Comparison of ENCODE assay signal across 9 cellular contexts in genomic region chr22:20979940-20980453, GRCh38. TPM values are rescaled to one million over a fixed set of nuclear protein-coding genes. Genes with fewer than 3 reads are reported as not detected.
DNase-seq lines count a peak whose midpoint lies in the region; ATAC-seq and TF ChIP-seq lines count a peak whose summit lies in the region.
"Had no signal": no experiment of that assay in that cellular context is flagged by ENCODE, and none has a peak within 500 bp of the region (broad histone marks: within the 10 kb centered on the region; RNA-seq: fewer than 3 reads in every experiment).

No MANE protein-coding gene starts in this region.

- no peak overlapping the region for H3K9ac ChIP-seq in IMR-90 (ENCODE audit: low read depth, low read length)
- no peak overlapping the region for H3K9ac ChIP-seq in MM.1S (ENCODE audit: low read length)

- H3K9me3 ChIP-seq in IMR-90 (ENCODE audit: control insufficient read depth, insufficient read depth, low read length): peaks cover 10% of the 10 kb centered on the region
- H3K9me3 ChIP-seq in esophagus (ENCODE audit: control insufficient read depth in 2 of 2, insufficient read depth in 1 of 2, low read depth in 1 of 2, low read length in 1 of 2): no peaks in the 10 kb centered on the region
- no peaks in the 10 kb centered on the region for H3K9me3 ChIP-seq in MM.1S (replicated peaks; ENCODE audit: insufficient read depth, low read length)

- no peak for TF ChIP-seq RAD21 in IMR-90 (IDR thresholded peaks at IDR 0.05; ENCODE audit: low read length)

- CTCF ChIA-PET in IMR-90 (lab: Yijun Ruan, JAX): no interaction called here

- peak overlapping the region; percentile 22; the same call in 1 of the 2 replicates for H3K4ac ChIP-seq in IMR-90 (ENCODE audit: low read depth, low read length)

- H4K5ac ChIP-seq in IMR-90 (ENCODE audit: low read depth, low read length): no peak overlapping the region

- no peaks in the 10 kb centered on the region for H3K36me3 Mint-ChIP-seq in natural killer cell

- H3K18ac ChIP-seq in IMR-90 (ENCODE audit: low read depth, low read length): no peak overlapping the region

- H3K27ac ChIP-seq in ACC112 (ENCODE audit: low read depth, low read length) (no peak overlapping the region), IMR-90 (ENCODE audit: insufficient read depth, low read length) (no peak overlapping the region), esophagus (ENCODE audit: low read depth in 2 of 2, low read length in 1 of 2) (peak overlapping the region in 1 of 2 donors; percentile 26), MM.1S (ENCODE audit: low read length) (no peak overlapping the region)

- no peak overlapping the region for H4K91ac ChIP-seq in IMR-90 (ENCODE audit: insufficient read depth, low read depth, low read length)

- H3K4me2 ChIP-seq in IMR-90 (ENCODE audit: low read depth, low read length) (peak overlapping the region; percentile 27; the same call in 1 of the 2 replicates), MM.1S (ENCODE audit: low read depth, low read length) (no peak overlapping the region)

- H2BK5ac ChIP-seq in IMR-90 (ENCODE audit: low read depth, low read length, poor library complexity, severe bottlenecking): no peak overlapping the region

- DNase-seq in IMR-90 (no peak), natural killer cell (no peak), midbrain (lab: John Stamatoyannopoulos, UW) (no peak), MM.1S (no peak), NCI-H69 (lab: John Stamatoyannopoulos, UW) (no peak)
- no peak for DNase-seq in activated CD4-positive, CD25-positive, alpha-beta regulatory T cell (lab: John Stamatoyannopoulos, UW)
- DNase-seq: hippocampal formation had no signal

- no peak overlapping the region for H2AK5ac ChIP-seq in IMR-90 (ENCODE audit: low read depth, low read length)

- no peak overlapping the region for H2BK15ac ChIP-seq in IMR-90 (ENCODE audit: low read depth, low read length)

- H3K9me1 ChIP-seq in IMR-90 (ENCODE audit: insufficient read depth, low read length): peaks cover 28% of the 10 kb centered on the region

- H3K4me1 ChIP-seq in ACC112 (ENCODE audit: control insufficient read depth, insufficient read depth, low read length, unreplicated experiment): peaks cover 9% of the 10 kb centered on the region
- H3K4me1 ChIP-seq in IMR-90 (ENCODE audit: control insufficient read depth, insufficient read depth, low read length): peaks cover 11% of the 10 kb centered on the region
- H3K4me1 ChIP-seq in esophagus (ENCODE audit: control insufficient read depth in 2 of 2, insufficient read depth in 2 of 2, low read length in 1 of 2): peaks cover 10 to 25% of the 10 kb centered on the region in 2 donors
- peaks cover 13% of the 10 kb centered on the region; the same call in 1 of the 2 replicates for H3K4me1 ChIP-seq in MM.1S (ENCODE audit: low read length)

- no peaks in the 10 kb centered on the region for H4K20me1 ChIP-seq in IMR-90 (ENCODE audit: insufficient read depth, low read length)
- no peaks in the 10 kb centered on the region for H4K20me1 ChIP-seq in MM.1S (ENCODE audit: insufficient read depth, low read length)

- peaks cover 25 to 36% of the 10 kb centered on the region in 2 experiments for H3K79me1 ChIP-seq in IMR-90 (ENCODE audit: low read depth in 1 of 2, low read length in 2 of 2)

- no peaks in the 10 kb centered on the region for H3K27me3 Mint-ChIP-seq in natural killer cell (ENCODE audit: low read depth in 2 of 2)

- H3K36me3 ChIP-seq in ACC112 (ENCODE audit: insufficient read depth, low read length) (no peaks in the 10 kb centered on the region), IMR-90 (ENCODE audit: control insufficient read depth, insufficient read depth, low read length) (peaks cover 6% of the 10 kb centered on the region; the same call in 1 of the 2 replicates), esophagus (ENCODE audit: control insufficient read depth in 2 of 2, insufficient read depth in 2 of 2, low read length in 1 of 2) (peaks cover 2 to 7% of the 10 kb centered on the region in 2 donors), MM.1S (replicated peaks; ENCODE audit: insufficient read depth, low read length) (no peaks in the 10 kb centered on the region)

- H2BK120ac ChIP-seq in IMR-90 (ENCODE audit: low read depth, low read length): no peak overlapping the region

- intact Hi-C loops in IMR-90 (cut with micrococcal nuclease): no loop called here
- intact Hi-C loops in natural killer cell (cut with micrococcal nuclease): loop anchor here (2.0 kb wide), 1 partner anchor 53 kb away; no protein-coding TSS in a partner anchor

- H3K27me3 ChIP-seq in ACC112 (ENCODE audit: insufficient read depth, low read length) (no peaks in the 10 kb centered on the region), IMR-90 (ENCODE audit: control insufficient read depth, insufficient read depth, low read length) (no peaks in the 10 kb centered on the region), esophagus (ENCODE audit: control insufficient read depth in 1 of 2, insufficient read depth in 2 of 2, low read length in 2 of 2) (no peaks in the 10 kb centered on the region), MM.1S (replicated peaks; ENCODE audit: insufficient read depth, low read length) (peaks cover 21% of the 10 kb centered on the region; the same call in 1 of the 2 replicates)

- TF ChIP-seq POLR2A in IMR-90 (IDR thresholded peaks at IDR 0.05; ENCODE audit: low read depth, low read length): no peak

- H2AFZ ChIP-seq in ACC112 (ENCODE audit: low read length, unreplicated experiment): no peak overlapping the region
- peak overlapping the region; percentile 91 for H2AFZ ChIP-seq in IMR-90 (replicated peaks; ENCODE audit: low read length, poor library complexity)
- no peak overlapping the region for H2AFZ ChIP-seq in MM.1S (ENCODE audit: low read length)

- H4K8ac ChIP-seq in IMR-90 (ENCODE audit: low read depth in 2 of 2, low read length in 2 of 2): peak overlapping the region; percentile 23 to 28; a peak in 1 of 4 replicates

- peak overlapping the region; percentile 30 for H3K4me3 Mint-ChIP-seq in natural killer cell

- 38% methylated on average over 9 of the region's 13 CpGs; no CpG with 5 or more reads in 1 of the 2 experiments for WGBS in IMR-90 (ENCODE audit: extremely low coverage in 2 of 2, insufficient read length in 1 of 2), 2 experiments
- WGBS in esophagus, 2 donors: 35 to 40% methylated on average over 13 of the region's 13 CpGs

- no peak overlapping the region for H2BK20ac ChIP-seq in IMR-90 (ENCODE audit: low read depth, low read length)

- H3K4me3 ChIP-seq in ACC112 (ENCODE audit: low read depth, low read length) (peak overlapping the region; percentile 67), IMR-90 (ENCODE audit: insufficient read depth, low read depth, low read length) (no peak overlapping the region), esophagus (ENCODE audit: low read depth in 1 of 2, low read length in 2 of 2) (peak overlapping the region; percentile 3 to 16), MM.1S (ENCODE audit: low read length) (no peak overlapping the region)

- H3K9me3 Mint-ChIP-seq in natural killer cell: peaks cover 2 to 3% of the 10 kb centered on the region in 2 donors

- no peak for TF ChIP-seq CTCF in IMR-90 (conservative IDR thresholded peaks at IDR 0.05; ENCODE audit: low read depth, low read length)
- no peak for TF ChIP-seq CTCF in natural killer cell (IDR thresholded peaks at IDR 0.05)
- TF ChIP-seq CTCF in MM.1S (IDR thresholded peaks at IDR 0.05; ENCODE audit: low read length): no peak

- H3K56ac ChIP-seq in IMR-90 (ENCODE audit: extremely low read depth, insufficient read depth, low read length): no peak overlapping the region

- H3K4me1 Mint-ChIP-seq in natural killer cell: peaks cover 27 to 46% of the 10 kb centered on the region in 2 donors

- no TSS peak for BruUV-seq in IMR-90 (replicated peaks; lab: Mats Ljungman, UMichigan)

- 0 out of 2 replicates have a peak overlapping the region, but pooled peaks have one; percentile 1 for H3K23ac ChIP-seq in IMR-90 (ENCODE audit: low read depth, low read length)

- peaks cover 14% of the 10 kb centered on the region for H3K79me2 ChIP-seq in ACC112 (ENCODE audit: control insufficient read depth, insufficient read depth, low read length, unreplicated experiment)
- H3K79me2 ChIP-seq in MM.1S (ENCODE audit: low read length): peaks cover 17% of the 10 kb centered on the region

- dilution Hi-C loops in IMR-90 (cut with HindIII; ENCODE audit: low sequenced_read_pairs, unreplicated experiment): no loop called here

- in situ Hi-C loops in IMR-90 (cut with MboI; ENCODE audit: low sequenced_read_pairs): no loop called here

- ATAC-seq in IMR-90 (ENCODE audit: low read depth) (no peak), natural killer cell (no peak)

- H3K27ac Mint-ChIP-seq in natural killer cell: peak overlapping the region; percentile 77 to 92

- no peak overlapping the region for H3K14ac ChIP-seq in IMR-90 (replicated peaks; ENCODE audit: low read depth, low read length)

- no peaks in the 10 kb centered on the region for H3F3A ChIP-seq in MM.1S (ENCODE audit: insufficient read depth, low read length)

- no peaks in the 10 kb centered on the region for H3K9me2 ChIP-seq in MM.1S (replicated peaks; ENCODE audit: insufficient read depth, low read length)

- POLR2A ChIA-PET in IMR-90 (lab: Charles Lee; ENCODE audit: unreplicated experiment): no interaction called here

- peak overlapping the region; percentile 5 for H2AK9ac ChIP-seq in IMR-90 (replicated peaks; ENCODE audit: low read depth, low read length, poor library complexity)

RNA-seq across cellular contexts. Expression of gene LZTR1, which starts 2.1 kb away (rescaled TPM):
- total RNA-seq in IMR-90 (2012; rRNA removed) (19.2 and 22.8 TPM in 2 replicates), natural killer cell (10 to 100 TPM; 71.9 to 85.0 (median 82.0) TPM)
- polyA plus RNA-seq in IMR-90 (2012; rRNA removed) (41.3 and 43.8 TPM in 2 replicates), esophagus (10 to 100 TPM; 21.1 to 39.0 TPM)
- 11.2 and 23.0 TPM in 2 replicates for polyA plus RNA-seq in IMR-90 (2012; cell fraction: cytosol; rRNA removed)
- polyA plus RNA-seq in IMR-90 (2012; cell fraction: nucleus; rRNA removed; ENCODE audit: low replicate concordance): 241 and 472 TPM in 2 replicates

RNA-seq across cellular contexts. Expression of gene AIFM3, which starts 12.9 kb away (rescaled TPM):
- under 0.01 and 0.18 TPM in 2 replicates for total RNA-seq in IMR-90 (2012; rRNA removed)
- polyA plus RNA-seq in IMR-90 (2012; rRNA removed): 0.09 TPM in 2 replicates
- polyA plus RNA-seq in IMR-90 (2012; cell fraction: cytosol; rRNA removed): 0.20 TPM in 1 of 2 replicates, not detected in the other
- 0.83 and 1.3 TPM in 2 replicates for polyA plus RNA-seq in IMR-90 (2012; cell fraction: nucleus; rRNA removed; ENCODE audit: low replicate concordance)
- 1 to 10 TPM; 1.1 to 1.7 TPM for polyA plus RNA-seq in esophagus
- total RNA-seq in natural killer cell: 1 to 10 TPM; 1.5 to 2.3 (median 2.2) TPM

RNA-seq across cellular contexts. Expression of gene THAP7, which starts 21.9 kb away (rescaled TPM):
- 13.3 and 14.2 TPM in 2 replicates for total RNA-seq in IMR-90 (2012; rRNA removed)
- 19.8 and 23.2 TPM in 2 replicates for polyA plus RNA-seq in IMR-90 (2012; rRNA removed)
- 20.8 and 28.8 TPM in 2 replicates for polyA plus RNA-seq in IMR-90 (2012; cell fraction: cytosol; rRNA removed)
- polyA plus RNA-seq in IMR-90 (2012; cell fraction: nucleus; rRNA removed; ENCODE audit: low replicate concordance): 38.3 and 68.2 TPM in 2 replicates
- polyA plus RNA-seq in esophagus: 10 to 100 TPM; 21.0 to 28.2 TPM
- total RNA-seq in natural killer cell: 10 to 100 TPM; 24.1 to 40.0 (median 26.8) TPM

RNA-seq across cellular contexts. Expression of gene P2RX6, which starts 35.0 kb away (rescaled TPM):
- total RNA-seq in IMR-90 (2012; rRNA removed) (0.56 and 0.90 TPM in 2 replicates), natural killer cell (under 1 TPM; 0.14 to 0.93 (median 0.18) TPM)
- polyA plus RNA-seq in IMR-90 (2012; rRNA removed) (1.4 and 1.6 TPM in 2 replicates), esophagus (under 1 TPM; 0.16 to 0.29 TPM)
- polyA plus RNA-seq in IMR-90 (2012; cell fraction: cytosol; rRNA removed): 1.0 and 1.2 TPM in 2 replicates
- 16.1 and 24.8 TPM in 2 replicates for polyA plus RNA-seq in IMR-90 (2012; cell fraction: nucleus; rRNA removed; ENCODE audit: low replicate concordance)

RNA-seq across cellular contexts. Expression of gene SLC7A4, which starts 52.4 kb away (rescaled TPM):
- total RNA-seq in IMR-90 (2012; rRNA removed): not detected in 2 replicates
- polyA plus RNA-seq in IMR-90 (2012; rRNA removed): 0.03 and 0.06 TPM in 2 replicates
- polyA plus RNA-seq in IMR-90 (2012; cell fraction: cytosol; rRNA removed): 0.10 TPM in 1 of 2 replicates, not detected in the other
- polyA plus RNA-seq in IMR-90 (2012; cell fraction: nucleus; rRNA removed; ENCODE audit: low replicate concordance): 0.03 TPM in 2 replicates
- polyA plus RNA-seq in esophagus: 1 to 10 TPM; 4.0 to 4.5 TPM
- total RNA-seq in natural killer cell: not detected

Comparison
In these comparisons a context has a peak if more than half of its experiments do, and no peak if none do; other contexts are left out.
1. H3K4me3 ChIP-seq: peak in ACC112 (single experiment) and esophagus (2 of 2); none in IMR-90 (single experiment) and MM.1S (single experiment).